10 cellular contexts compared by ENCODE assay signal in genomic region chr15:75689429-75689828, GRCh38. TPM values are rescaled to one million over a fixed set of nuclear protein-coding genes. Genes with fewer than 3 reads are reported as not detected.
"Had no signal": no experiment of that assay in that cellular context is flagged by ENCODE, and none has a peak within 500 bp of the region (broad histone marks: within the 10 kb centered on the region; RNA-seq: fewer than 3 reads in every experiment).

No MANE protein-coding gene starts in this region.

RNA-seq across cellular contexts. Expression of gene CSPG4, which starts 23.2 kb away (rescaled TPM):
- total RNA-seq: activated B cell treated with CpG ODN at 0.5 μM for 24 hours; activated CD4-positive, alpha-beta memory T cell treated with anti-CD3 and anti-CD28 coated beads for 36 hours; activated CD4-positive, alpha-beta memory T cell treated with anti-CD3 and anti-CD28 coated beads, Interleukin-2, amount 10 ng/mL, durations not matched to agents 7 days and 5 days; activated CD4-positive, alpha-beta T cell treated with anti-CD3 and anti-CD28 coated beads for 36 hours; activated CD4-positive, alpha-beta T cell treated with anti-CD3 and anti-CD28 coated beads, Interleukin-2, amount 10 ng/mL, durations not matched to agents 24 days and 14 days; activated CD4-positive, alpha-beta T cell treated with anti-CD3 and anti-CD28 coated beads, Interleukin-2, amount 10 ng/mL, durations not matched to agents 7 days and 5 days; activated CD8-positive, alpha-beta T cell treated with anti-CD3 and anti-CD28 coated beads for 36 hours; activated CD8-positive, alpha-beta T cell treated with anti-CD3 and anti-CD28 coated beads, Interleukin-2, amount 10 ng/mL, durations not matched to agents 7 days and 5 days; T-helper 1 cell treated with Interleukin-12 subunit alpha and Interleukin-12 subunit beta and Interleukin-4 antibody, amounts not matched to agents 30 ng/mL and 1 ng/mL, for 36 hours; T-helper 2 cell treated with Interferon-gamma antibody and Interleukin-4, amounts not matched to agents 100 ng/mL and 5 ng/mL, for 36 hours had no signal
